18 cellular contexts compared by ENCODE assay signal in the genomic region with DNA sequence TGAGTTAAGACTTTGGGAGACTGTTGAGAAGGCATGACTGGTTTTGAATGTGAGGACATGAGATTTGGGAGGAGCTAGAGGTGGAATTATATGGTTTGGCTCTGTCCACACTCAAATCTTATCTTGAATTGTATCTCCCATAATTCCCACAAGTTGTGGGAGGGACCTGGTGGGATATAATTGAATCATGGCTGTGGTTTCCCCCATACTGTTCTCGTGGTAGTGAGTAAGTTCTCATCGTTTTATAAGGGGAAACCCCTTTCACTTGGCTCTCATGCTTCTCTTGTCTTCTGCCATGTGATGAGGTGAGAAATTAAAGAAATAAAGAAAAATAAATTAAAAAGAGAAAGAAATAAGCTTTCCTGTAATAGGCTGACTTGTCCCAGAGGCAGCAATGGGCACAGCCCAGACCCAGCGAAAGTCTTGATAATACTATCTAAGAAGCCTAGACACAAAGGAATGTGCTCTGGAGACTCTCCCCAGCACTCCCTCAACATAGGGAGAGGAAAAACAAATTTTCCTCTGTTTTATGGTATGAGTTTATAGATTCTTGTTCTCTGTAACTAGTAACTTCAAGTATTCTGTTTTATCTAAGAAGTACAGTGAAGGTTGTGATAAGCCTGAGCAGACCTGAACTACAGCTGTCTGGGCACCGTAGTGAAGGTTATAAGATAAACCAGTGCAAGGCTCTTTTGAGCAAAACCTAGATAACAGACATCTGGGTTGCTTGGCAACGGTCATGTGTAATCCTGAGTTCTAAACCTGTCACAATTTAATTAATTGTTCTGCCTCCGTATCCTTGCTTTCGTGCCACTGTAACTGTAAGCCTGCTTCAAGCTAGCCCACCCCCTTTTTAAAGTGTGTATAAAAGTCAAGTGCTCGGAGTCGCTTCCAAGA.
DNase-seq lines count a peak whose midpoint lies in the region; ATAC-seq and TF ChIP-seq lines count a peak whose summit lies in the region.
"Had no signal": no experiment of that assay in that cellular context is flagged by ENCODE, and none has a peak within 500 bp of the region (broad histone marks: within the 10 kb centered on the region; RNA-seq: fewer than 3 reads in every experiment).

No MANE protein-coding gene starts in this region.

- H3K36me3 ChIP-seq in testis (ENCODE audit: low read depth, missing control alignments): no peaks in the 10 kb centered on the region
- H3K36me3 ChIP-seq: ascending aorta, prostate gland had no signal

- peaks cover 6 to 8% of the 10 kb centered on the region in 2 donors for H3K9me3 Mint-ChIP-seq in activated T-cell treated with anti-CD3 and anti-CD28 coated beads, Interleukin-2, amount 50 U/mL, for 72 hours
- H3K9me3 Mint-ChIP-seq: immature natural killer cell had no signal

- no peaks in the 10 kb centered on the region for H3K27me3 ChIP-seq in testis
- H3K27me3 ChIP-seq: ascending aorta had no signal

- peak; percentile 45 to 48 for ATAC-seq in activated T-cell treated with anti-CD3 and anti-CD28 coated beads, Interleukin-2, amount 50 U/mL, for 72 hours (replicated peaks in 1 of 2)
- ATAC-seq in GM19397 (IDR thresholded peaks at IDR 0.05; ENCODE audit: unreplicated experiment): no peak

- intact Hi-C loops in testis (cut with DNase I; ENCODE audit: low total_unique reads): no loop called here

- H3K27ac ChIP-seq in testis: peak overlapping the region; percentile 32 to 39
- H3K27ac ChIP-seq: ascending aorta, PC-9, prostate gland had no signal

- H3K36me3 Mint-ChIP-seq in activated T-cell treated with anti-CD3 and anti-CD28 coated beads, Interleukin-2, amount 50 U/mL, for 72 hours (ENCODE audit: insufficient read depth in 2 of 2): peaks cover 9 to 10% of the 10 kb centered on the region in 2 donors
- H3K36me3 Mint-ChIP-seq: immature natural killer cell had no signal

- no peak for DNase-seq in activated T-cell treated with anti-CD3 and anti-CD28 coated beads, Interleukin-2, amount 50 U/mL, for 72 hours
- DNase-seq in activated T-cell treated with anti-CD3 and anti-CD28 coated beads, Interleukin-2, amount 50 U/mL, for 48 hours: no peak
- peak; percentile 64 for DNase-seq in RPMI7951 (ENCODE audit: low read depth)
- peak; percentile 27 for DNase-seq in fibroblast of mammary gland (ENCODE audit: low read depth)
- DNase-seq in testis: peak; percentile 66
- DNase-seq in inferior parietal cortex (ENCODE audit: extremely low spot score): no peak
- DNase-seq in NCI-H1436 treated with DMSO at 0.1 percent for 48 hours (lab: John Stamatoyannopoulos, UW): no peak
- DNase-seq: activated CD4-positive, alpha-beta T cell treated with anti-CD3 and anti-CD28 coated beads for 48 hours; activated T-cell treated with anti-CD3 and anti-CD28 coated beads, Interleukin-2, amount 50 U/mL, for 1 hour; foreskin melanocyte; immature natural killer cell; NCI-H1048; NCI-H345; PC-9; stimulated activated CD4-positive, alpha-beta T cell treated with anti-CD3 and anti-CD28 coated beads, Interleukin-15, amount 100 ng/mL, for 24 hours had no signal

- WGBS in testis, 2 donors: 36 to 46% methylated on average over 9 of the region's 9 CpGs

- H3K9me3 ChIP-seq in testis: no peaks in the 10 kb centered on the region
- H3K9me3 ChIP-seq: ascending aorta, prostate gland had no signal

- H3K4me3 Mint-ChIP-seq in activated T-cell treated with anti-CD3 and anti-CD28 coated beads, Interleukin-2, amount 50 U/mL, for 72 hours: no peak overlapping the region
- H3K4me3 Mint-ChIP-seq: immature natural killer cell had no signal

- H3K27me3 Mint-ChIP-seq in activated T-cell treated with anti-CD3 and anti-CD28 coated beads, Interleukin-2, amount 50 U/mL, for 72 hours (ENCODE audit: low read depth): peaks cover 29% of the 10 kb centered on the region

- H3K4me3 ChIP-seq in fibroblast of mammary gland (ENCODE audit: control insufficient read depth, low read depth, low read length) (no peak overlapping the region), testis (no peak overlapping the region)
- H3K4me3 ChIP-seq: ascending aorta, PC-9, prostate gland had no signal

- peaks cover 9% of the 10 kb centered on the region for H3K4me1 Mint-ChIP-seq in activated T-cell treated with anti-CD3 and anti-CD28 coated beads, Interleukin-2, amount 50 U/mL, for 72 hours (ENCODE audit: low read depth)
- H3K4me1 Mint-ChIP-seq: immature natural killer cell had no signal

- H3K27ac Mint-ChIP-seq in activated T-cell treated with anti-CD3 and anti-CD28 coated beads, Interleukin-2, amount 50 U/mL, for 72 hours: no peak overlapping the region
- H3K27ac Mint-ChIP-seq: immature natural killer cell had no signal

- no peak for TF ChIP-seq POLR2A in testis (IDR thresholded peaks at IDR 0.05)

- peaks cover 11% of the 10 kb centered on the region for H3K4me1 ChIP-seq in testis
- H3K4me1 ChIP-seq: ascending aorta, prostate gland had no signal

- TF ChIP-seq CTCF in fibroblast of mammary gland (conservative IDR thresholded peaks at IDR 0.05; ENCODE audit: control insufficient read depth, insufficient read depth, low read depth, low read length) (no peak), testis (IDR thresholded peaks at IDR 0.05) (no peak)

Comparison
In these comparisons a context has a peak if more than half of its experiments do, and no peak if none do; other contexts are left out.
1. DNase-seq: peak in RPMI7951 (single experiment), fibroblast of mammary gland (single experiment) and testis (single experiment); none in activated T-cell treated with anti-CD3 and anti-CD28 coated beads, Interleukin-2, amount 50 U/mL, for 72 hours (0 of 2), activated T-cell treated with anti-CD3 and anti-CD28 coated beads, Interleukin-2, amount 50 U/mL, for 48 hours (0 of 2), inferior parietal cortex (single experiment) and NCI-H1436 treated with DMSO at 0.1 percent for 48 hours (single experiment).